ENCODE assay signal across 34 cellular contexts in genomic region chr3:6110451-6110850, GRCh38.
"Had no signal": no experiment of that assay in that cellular context is flagged by ENCODE, and none has a peak within 500 bp of the region (broad histone marks: within the 10 kb centered on the region; RNA-seq: fewer than 3 reads in every experiment).

No MANE protein-coding gene starts in this region.

- H3K4me1 ChIP-seq: adrenal gland, breast epithelium had no signal

- ATAC-seq: activated CD8-positive, alpha-beta T cell treated with anti-CD3 and anti-CD28 coated beads for 36 hours; activated naive CD4-positive, alpha-beta T cell treated with anti-CD3 and anti-CD28 coated beads, Interleukin-2, amount 50 U/mL, for 72 hours; activated T-cell treated with anti-CD3 and anti-CD28 coated beads, Interleukin-2, amount 50 U/mL, for 4 hours; activated T-cell treated with anti-CD3 and anti-CD28 coated beads, Interleukin-2, amount 50 U/mL, for 72 hours; activated T-helper 17 cell treated with anti-CD3 and anti-CD28 coated beads, Interleukin-2, amount 50 U/mL, for 72 hours; body of pancreas had no signal

- H3K27ac ChIP-seq: adrenal gland, body of pancreas, brain microvascular endothelial cell, breast epithelium, VCaP had no signal

- H3K27me3 ChIP-seq: adrenal gland, body of pancreas, brain microvascular endothelial cell, breast epithelium had no signal

- H3K9me3 ChIP-seq: adrenal gland, body of pancreas, breast epithelium had no signal

- FAIRE-seq: astrocyte, colon, TTC549 had no signal

- DNase-seq: activated B cell treated with CpG ODN at 0.5 μM for 24 hours; activated CD4-positive, alpha-beta memory T cell treated with anti-CD3 and anti-CD28 coated beads for 36 hours; activated CD4-positive, alpha-beta T cell treated with anti-CD3 and anti-CD28 coated beads for 4 hours; activated CD4-positive, alpha-beta T cell treated with anti-CD3 and anti-CD28 coated beads, Interleukin-2, amount 10 ng/mL, durations not matched to agents 24 days and 14 days; activated CD4-positive, alpha-beta T cell treated with anti-CD3 and anti-CD28 coated beads, Interleukin-2, amount 50 U/mL, for 1 hour; activated CD4-positive, alpha-beta T cell treated with anti-CD3 and anti-CD28 coated beads, Interleukin-2, amount 50 U/mL, for 4 hours; activated CD4-positive, CD25-positive, alpha-beta regulatory T cell treated with anti-CD3 and anti-CD28 coated beads, Interleukin-2, amount 50 U/mL, for 72 hours; activated CD8-positive, alpha-beta memory T cell treated with anti-CD3 and anti-CD28 coated beads, Interleukin-2, amount 50 U/mL, for 4 hours; activated CD8-positive, alpha-beta T cell treated with anti-CD3 and anti-CD28 coated beads for 36 hours; activated effector memory CD4-positive, alpha-beta T cell treated with anti-CD3 and anti-CD28 coated beads, Interleukin-2, amount 50 U/mL, for 16 hours; activated gamma-delta T cell treated with Interleukin-2 at 50 U/mL for 16 hours; activated naive CD4-positive, alpha-beta T cell; activated naive CD4-positive, alpha-beta T cell treated with anti-CD3 and anti-CD28 coated beads for 36 hours; activated naive CD4-positive, alpha-beta T cell treated with anti-CD3 and anti-CD28 coated beads, Interleukin-2, amount 50 U/mL, for 16 hours; activated naive CD8-positive, alpha-beta T cell treated with anti-CD3 and anti-CD28 coated beads for 36 hours; activated T-cell treated with anti-CD3 and anti-CD28 coated beads for 4 hours; activated T-cell treated with anti-CD3 and anti-CD28 coated beads, Interleukin-2, amount 50 U/mL, for 1 hour; activated T-cell treated with anti-CD3 and anti-CD28 coated beads, Interleukin-2, amount 50 U/mL, for 4 hours; activated T-cell treated with anti-CD3 and anti-CD28 coated beads, Interleukin-2, amount 50 U/mL, for 72 hours; adrenal gland; amniotic stem cell; aorta; body of pancreas; brain microvascular endothelial cell; central memory CD4-positive, alpha-beta T cell; T-helper 2 cell; T-helper 9 cell had no signal

- H3K36me3 ChIP-seq: adrenal gland, brain microvascular endothelial cell, breast epithelium had no signal

- H3K4me3 ChIP-seq: adrenal gland, body of pancreas, breast epithelium had no signal
